Comparison of ENCODE assay signal across 8 cellular contexts in the genomic region with DNA sequence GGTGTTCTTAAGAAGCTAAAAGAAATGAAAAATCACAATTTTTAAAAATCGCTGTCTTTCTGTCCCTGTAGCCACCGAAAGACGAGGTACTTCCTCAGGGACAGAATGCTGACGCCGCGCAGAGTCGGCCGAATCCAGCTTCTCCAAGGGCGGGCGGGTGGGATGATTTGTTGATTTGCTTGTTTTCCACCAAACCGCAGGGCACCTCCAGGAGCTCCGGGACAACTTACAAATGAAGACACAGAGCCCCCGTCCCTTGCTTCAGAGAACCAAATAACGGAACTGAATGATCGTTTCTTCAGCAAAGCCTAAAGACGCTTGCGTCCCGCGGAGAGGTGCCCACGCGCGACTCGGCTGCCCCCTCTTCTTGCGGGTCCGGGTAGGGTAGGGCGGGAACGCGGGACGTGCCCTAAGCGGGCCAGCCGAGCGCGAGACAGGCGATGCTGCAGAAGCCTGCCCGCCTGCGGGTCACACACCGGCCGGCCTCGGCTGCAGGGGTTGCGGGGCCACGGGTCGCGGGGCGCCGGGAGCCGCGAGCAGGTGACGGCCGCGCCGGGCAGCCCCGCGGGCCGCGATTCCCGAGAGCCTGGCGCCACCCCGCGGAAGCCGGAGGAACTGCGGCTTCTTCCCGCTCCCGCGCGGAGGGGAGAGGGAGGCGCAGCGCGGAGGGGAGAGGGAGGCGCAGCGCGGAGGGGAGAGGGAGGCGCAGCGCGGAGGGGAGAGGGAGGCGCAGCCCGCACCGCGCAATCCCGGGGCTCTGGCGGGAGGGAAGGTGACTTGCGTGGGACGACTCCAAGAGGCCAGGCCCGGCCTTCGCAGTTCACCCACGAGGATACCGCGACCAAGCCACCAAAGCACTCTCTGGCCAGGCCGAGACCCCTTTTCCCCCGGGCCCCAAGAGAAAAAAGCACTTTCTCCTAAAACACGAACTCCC. TPM values are rescaled to one million over a fixed set of nuclear protein-coding genes. Genes with fewer than 3 reads are reported as not detected.
DNase-seq lines count a peak whose midpoint lies in the region; ATAC-seq, FAIRE-seq and TF ChIP-seq lines count a peak whose summit lies in the region.

No MANE protein-coding gene starts in this region.

- POLR2A ChIA-PET in HEK293 (lab: Yijun Ruan, JAX) (interaction anchor here (0.6 to 1.2 kb wide), 3 partner anchors 10 to 563 kb away, joined by 3 to 7 read pairs (median 3); no protein-coding TSS in a partner anchor), K562 (lab: Yijun Ruan, JAX) (no interaction called here)

- H2AFZ ChIP-seq in K562 (ENCODE audit: low read depth, low read length), result no peak overlapping the region

- no peaks in the 10 kb centered on the region for H3K79me2 ChIP-seq in K562 (ENCODE audit: control insufficient read depth, insufficient read depth, low read length)

- H3K36me3 ChIP-seq in HEK293 (ENCODE audit: control insufficient read depth in 2 of 2, insufficient read depth in 1 of 2, low read length in 2 of 2) (no peaks in the 10 kb centered on the region), K562 (ENCODE audit: control insufficient read depth, insufficient read depth, low read length) (no peaks in the 10 kb centered on the region)

- no peak overlapping the region for H3K9ac ChIP-seq in K562 (ENCODE audit: insufficient read depth in 1 of 2, low read depth in 2 of 2, low read length in 2 of 2)

- peak overlapping the region; percentile 63; the same call in 1 of the 2 replicates for H3K27ac ChIP-seq in HEK293 (ENCODE audit: extremely low read depth, low read depth, low read length)
- no peak overlapping the region for H3K27ac ChIP-seq in K562 (ENCODE audit: extremely low read depth, low read depth, low read length)

- no peaks in the 10 kb centered on the region for H3K9me1 ChIP-seq in K562 (ENCODE audit: control insufficient read depth, insufficient read depth, low read length)

- CTCF ChIA-PET in HEK293 (lab: Yijun Ruan, JAX), result interaction anchor here (0.6 to 2.0 kb wide), 31 partner anchors 11 to 1019 kb away, joined by 3 to 23 read pairs (median 4); partner anchors contain the start of gene EXOC2
- CTCF ChIA-PET in K562 (lab: Yijun Ruan, JAX; ENCODE audit: low intra/inter-chr PET ratio), result interaction anchor here (1.1 to 2.3 kb wide), 2 partner anchors 585 to 594 kb away, joined by 3 to 15 read pairs; no protein-coding TSS in a partner anchor

- no peak for TF ChIP-seq POLR2A in K562 (conservative IDR thresholded peaks at IDR 0.05)

- ATAC-seq in K562, result peak; percentile 95

- intact Hi-C loops in K562 (cut with micrococcal nuclease), result loop anchor here (2.0 to 10.0 kb wide), 3 partner anchors 585 to 789 kb away; no protein-coding TSS in a partner anchor

- no peak overlapping the region for H3K4me2 ChIP-seq in K562 (ENCODE audit: insufficient read depth, low read length)

- H3K4me3 ChIP-seq in AG10803 (ENCODE audit: low read length) (peak overlapping the region; percentile 38), HEK293 (ENCODE audit: low read depth, low read length) (peak overlapping the region; percentile 46), K562 (no peak overlapping the region)

- H3K9me3 ChIP-seq in HEK293 (ENCODE audit: control insufficient read depth, insufficient read depth, low read depth, low read length) (no peaks in the 10 kb centered on the region), K562 (replicated peaks; ENCODE audit: control insufficient read depth, insufficient read depth, low read depth, low read length) (no peaks in the 10 kb centered on the region)

- DNase-seq in AG10803 (ENCODE audit: low read depth) (no peak), T-helper 2 cell (peak in 3 of 5 experiments; percentile 37 to 50 (median 44)), K562 (ENCODE audit: extremely low read depth in 1 of 4, low spot score in 3 of 4) (peak; percentile 58 to 84 (median 80)), inferior parietal cortex (ENCODE audit: extremely low spot score) (peak; percentile 59), KG1 (lab: John Stamatoyannopoulos, UW) (no peak), pons (ENCODE audit: low spot score) (no peak)
- DNase-seq in stimulated activated CD4-positive, alpha-beta T cell treated with anti-CD3 and anti-CD28 coated beads, Interleukin-15, amount 100 ng/mL, for 48 hours (ENCODE audit: low read depth in 2 of 2), result peak; percentile 27 to 54

- FAIRE-seq in K562 (lab: Jason Lieb, UNC), result no peak

- no peak for TF ChIP-seq EP300 in K562 (IDR thresholded peaks at IDR 0.05; ENCODE audit: low read length)

- H4K20me1 ChIP-seq in K562 (replicated peaks; ENCODE audit: control insufficient read depth, insufficient read depth, low read length), result peaks cover 5% of the 10 kb centered on the region; the same call in 1 of the 2 replicates

- in situ Hi-C loops in K562 (cut with MboI), result no loop called here

- H3K4me1 ChIP-seq in HEK293 (ENCODE audit: control insufficient read depth, insufficient read depth, low read length), result no peaks in the 10 kb centered on the region; the same call in 1 of the 2 replicates
- H3K4me1 ChIP-seq in K562 (replicated peaks in 1 of 2; ENCODE audit: control insufficient read depth in 2 of 2, insufficient read depth in 2 of 2, low read length in 2 of 2), result peaks cover 0 to 37% of the 10 kb centered on the region in 2 experiments; a peak in 2 of 5 replicates

- H3K27me3 ChIP-seq in K562 (ENCODE audit: control insufficient read depth in 2 of 2, insufficient read depth in 2 of 2, low read length in 2 of 2), result peaks cover 55 to 95% of the 10 kb centered on the region in 2 experiments

- peak; percentile 84 to 88 for TF ChIP-seq RAD21 in K562 (CRISPR knock-in tag; conservative IDR thresholded peaks at IDR 0.05 in 1 of 2, IDR thresholded peaks at IDR 0.05 in 1 of 2)

- peak; percentile 56 for TF ChIP-seq CTCF in AG10803 (conservative IDR thresholded peaks at IDR 0.05; ENCODE audit: low read length)
- peak; percentile 99 for TF ChIP-seq CTCF in HEK293 (tag by site-specific recombination; IDR thresholded peaks at IDR 0.05)
- peak; percentile 64 to 86 (median 71) for TF ChIP-seq CTCF in K562 (IDR thresholded peaks at IDR 0.05 in 2 of 3, conservative IDR thresholded peaks at IDR 0.05 in 1 of 3; ENCODE audit: insufficient read depth in 2 of 3, low read depth in 1 of 3, low read length in 3 of 3)

- BruUV-seq in K562 (replicated peaks; lab: Mats Ljungman, UMichigan), result no TSS peak

- WGBS in K562 (ENCODE audit: insufficient coverage, low coverage, missing lambda C conversion rate), result 18% methylated on average over 42 of the region's 90 CpGs

TF ChIP-seq in HEK293, 187 proteins besides CTCF, POLR2A, EP300 and RAD21 (continues in another document):
- TF ChIP-seq, protein P1, sequence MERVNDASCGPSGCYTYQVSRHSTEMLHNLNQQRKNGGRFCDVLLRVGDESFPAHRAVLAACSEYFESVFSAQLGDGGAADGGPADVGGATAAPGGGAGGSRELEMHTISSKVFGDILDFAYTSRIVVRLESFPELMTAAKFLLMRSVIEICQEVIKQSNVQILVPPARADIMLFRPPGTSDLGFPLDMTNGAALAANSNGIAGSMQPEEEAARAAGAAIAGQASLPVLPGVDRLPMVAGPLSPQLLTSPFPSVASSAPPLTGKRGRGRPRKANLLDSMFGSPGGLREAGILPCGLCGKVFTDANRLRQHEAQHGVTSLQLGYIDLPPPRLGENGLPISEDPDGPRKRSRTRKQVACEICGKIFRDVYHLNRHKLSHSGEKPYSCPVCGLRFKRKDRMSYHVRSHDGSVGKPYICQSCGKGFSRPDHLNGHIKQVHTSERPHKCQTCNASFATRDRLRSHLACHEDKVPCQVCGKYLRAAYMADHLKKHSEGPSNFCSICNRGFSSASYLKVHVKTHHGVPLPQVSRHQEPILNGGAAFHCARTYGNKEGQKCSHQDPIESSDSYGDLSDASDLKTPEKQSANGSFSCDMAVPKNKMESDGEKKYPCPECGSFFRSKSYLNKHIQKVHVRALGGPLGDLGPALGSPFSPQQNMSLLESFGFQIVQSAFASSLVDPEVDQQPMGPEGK (tag by site-specific recombination; IDR thresholded peaks at IDR 0.05), result peak; percentile 72
- 0 out of 2 replicates have a peak, but pooled peaks have one; percentile 40 for TF ChIP-seq ZNF660 (tag by site-specific recombination; IDR thresholded peaks at IDR 0.05)

TF ChIP-seq in K562, 482 proteins besides CTCF, POLR2A, EP300 and RAD21 (continues in another document):
- TF ChIP-seq CTBP1 (IDR thresholded peaks at IDR 0.05; ENCODE audit: borderline replicate concordance) (peak; percentile 22; the same call in 1 of the 2 replicates), MAZ (CRISPR knock-in tag; conservative IDR thresholded peaks at IDR 0.05 in 1 of 2, IDR thresholded peaks at IDR 0.05 in 1 of 2) (peak in 1 of 2 experiments; percentile 39; a peak in 1 of 4 replicates), SMAD1 (IDR thresholded peaks at IDR 0.05; ENCODE audit: low read depth, low read length, partially characterized antibody) (no peak), RB1 (IDR thresholded peaks at IDR 0.05; ENCODE audit: low read depth) (peak; percentile 89), POLR2AphosphoS5 (IDR thresholded peaks at IDR 0.05; ENCODE audit: control insufficient read depth, insufficient read depth, low read depth, low read length) (no peak)

RNA-seq across cellular contexts. Expression of gene FOXF2, which starts 7.7 kb away (rescaled TPM):
- total RNA-seq in K562 (2011; cell fraction: chromatin; rRNA removed; ENCODE audit: low replicate concordance), result not detected in 2 replicates
- total RNA-seq in K562 (2011; cell fraction: nucleolus; rRNA removed), result not detected in 2 replicates
- not detected in 2 replicates for total RNA-seq in K562 (2011; cell fraction: nucleoplasm; rRNA removed)
- total RNA-seq in K562 (2014; rRNA removed) (not detected in 2 replicates), K562 (2014; rRNA removed; fragmentation: Illumina TruSeq; extraction: Trizol) (not detected in 2 replicates), K562 (2015; rRNA removed; fragmentation: Illumina TruSeq; extraction: Trizol) (not detected in 2 replicates), K562 (2021) (not detected in 2 replicates)
- polyA plus RNA-seq in K562 (2011; rRNA removed) (not detected in 2 replicates), K562 (2014; fragmentation: Illumina TruSeq; extraction: Trizol) (not detected in 2 replicates), K562 (2014; fragmentation: Nextera tagmentation; extraction: Ambion mirVana) (not detected), K562 (2014; rRNA removed) (not detected in 2 replicates)
- polyA plus RNA-seq in K562 (2011; cell fraction: cytosol; rRNA removed), result not detected in 2 replicates
- polyA plus RNA-seq in K562 (2011; cell fraction: nucleus; rRNA removed), result not detected in 2 replicates
- not detected in 2 replicates for polyA plus RNA-seq in K562 (2012)
- polyA minus RNA-seq in K562 (2011; rRNA and poly(A)+ RNA removed), result not detected in 2 replicates
- not detected in 2 replicates for polyA minus RNA-seq in K562 (2011; cell fraction: cytosol; rRNA and poly(A)+ RNA removed)
- polyA minus RNA-seq in K562 (2011; cell fraction: nucleus; rRNA and poly(A)+ RNA removed), result not detected in 2 replicates

Comparison
In these comparisons a context has a peak if more than half of its experiments do, and no peak if none do; other contexts are left out.
1. DNase-seq: peak in T-helper 2 cell (3 of 5), K562 (4 of 4), inferior parietal cortex (single experiment) and stimulated activated CD4-positive, alpha-beta T cell treated with anti-CD3 and anti-CD28 coated beads, Interleukin-15, amount 100 ng/mL, for 48 hours (2 of 2); none in AG10803 (single experiment), KG1 (single experiment) and pons (single experiment).
2. Peak in every context shown above with its lines, with median percentiles within 50 percentile points of each other: CTCF ChIP-seq.